Comparison of ENCODE assay signal across 33 cellular contexts in the genomic region with DNA sequence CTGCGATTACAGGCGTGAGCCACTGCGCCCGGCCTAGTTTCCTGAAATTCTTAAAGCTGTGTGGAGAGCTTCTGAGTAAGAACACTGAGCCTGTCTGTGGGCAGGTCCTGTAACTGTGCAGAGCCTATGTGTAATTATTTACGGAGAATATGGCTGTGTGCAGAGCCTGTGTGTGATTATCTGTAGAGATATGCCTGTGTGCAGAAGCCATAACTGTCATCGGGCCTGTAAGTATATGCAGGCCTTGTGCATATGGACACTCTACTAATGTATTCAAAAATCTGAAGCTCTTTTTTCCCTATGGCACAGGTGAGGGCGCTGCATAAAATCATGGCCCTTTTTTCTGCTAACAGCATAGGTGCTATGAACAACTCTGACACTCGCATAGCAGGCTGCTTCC. TPM values are rescaled to one million over a fixed set of nuclear protein-coding genes. Genes with fewer than 3 reads are reported as not detected.
"Had no signal": no experiment of that assay in that cellular context is flagged by ENCODE, and none has a peak within 500 bp of the region (broad histone marks: within the 10 kb centered on the region; RNA-seq: fewer than 3 reads in every experiment).

A gene with protein sequence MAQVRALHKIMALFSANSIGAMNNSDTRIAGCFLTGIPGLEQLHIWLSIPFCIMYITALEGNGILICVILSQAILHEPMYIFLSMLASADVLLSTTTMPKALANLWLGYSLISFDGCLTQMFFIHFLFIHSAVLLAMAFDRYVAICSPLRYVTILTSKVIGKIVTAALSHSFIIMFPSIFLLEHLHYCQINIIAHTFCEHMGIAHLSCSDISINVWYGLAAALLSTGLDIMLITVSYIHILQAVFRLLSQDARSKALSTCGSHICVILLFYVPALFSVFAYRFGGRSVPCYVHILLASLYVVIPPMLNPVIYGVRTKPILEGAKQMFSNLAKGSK (plus strand): TSS at position 301 of the 400 bp plus-strand sequence. CDS start 0 bp downstream, at position 301.

- ATAC-seq: activated CD4-positive, alpha-beta T cell treated with anti-CD3 and anti-CD28 coated beads for 36 hours; activated CD8-positive, alpha-beta memory T cell treated with anti-CD3 and anti-CD28 coated beads, Interleukin-2, amount 10 ng/mL, durations not matched to agents 7 days and 5 days; activated CD8-positive, alpha-beta T cell treated with anti-CD3 and anti-CD28 coated beads, Interleukin-2, amount 10 ng/mL, durations not matched to agents 7 days and 5 days; activated naive CD8-positive, alpha-beta T cell treated with anti-CD3 and anti-CD28 coated beads, Interleukin-2, amount 50 U/mL, for 24 hours had no signal

- H3K4me3 ChIP-seq: ascending aorta, cardiac muscle cell had no signal

- H3K27me3 ChIP-seq: ascending aorta, cardiac muscle cell had no signal

- FAIRE-seq: bronchial epithelial cell, TTC549 had no signal

- H3K36me3 ChIP-seq: ascending aorta, cardiac muscle cell had no signal

- H3K4me1 ChIP-seq: ascending aorta had no signal

- DNase-seq: activated B cell treated with CpG ODN at 0.5 μM for 24 hours; activated CD4-positive, alpha-beta memory T cell treated with anti-CD3 and anti-CD28 coated beads, Interleukin-2, amount 10 ng/mL, durations not matched to agents 7 days and 5 days; activated CD4-positive, alpha-beta T cell treated with anti-CD3 and anti-CD28 coated beads for 1 hour; activated CD4-positive, alpha-beta T cell treated with anti-CD3 and anti-CD28 coated beads for 36 hours; activated CD4-positive, alpha-beta T cell treated with anti-CD3 and anti-CD28 coated beads for 48 hours; activated CD4-positive, alpha-beta T cell treated with anti-CD3 and anti-CD28 coated beads, Interleukin-2, amount 10 ng/mL, durations not matched to agents 7 days and 5 days; activated CD4-positive, alpha-beta T cell treated with anti-CD3 and anti-CD28 coated beads, Interleukin-2, amount 50 U/mL, for 48 hours; activated CD8-positive, alpha-beta memory T cell treated with anti-CD3 and anti-CD28 coated beads for 24 hours; activated CD8-positive, alpha-beta memory T cell treated with anti-CD3 and anti-CD28 coated beads, Interleukin-2, amount 10 ng/mL, durations not matched to agents 7 days and 5 days; activated CD8-positive, alpha-beta memory T cell treated with anti-CD3 and anti-CD28 coated beads, Interleukin-2, amount 50 U/mL, for 48 hours; activated CD8-positive, alpha-beta T cell treated with anti-CD3 and anti-CD28 coated beads, Interleukin-2, amount 10 ng/mL, durations not matched to agents 7 days and 5 days; activated effector memory CD4-positive, alpha-beta T cell treated with Interleukin-2 at 50 U/mL for 16 hours; activated gamma-delta T cell; activated naive CD4-positive, alpha-beta T cell treated with anti-CD3 and anti-CD28 coated beads, Interleukin-2, amount 10 ng/mL, durations not matched to agents 7 days and 5 days; activated naive CD4-positive, alpha-beta T cell treated with Interleukin-2 at 50 U/mL for 16 hours; activated naive CD8-positive, alpha-beta T cell treated with anti-CD3 and anti-CD28 coated beads, Interleukin-2, amount 10 ng/mL, durations not matched to agents 7 days and 5 days; activated naive CD8-positive, alpha-beta T cell treated with anti-CD3 and anti-CD28 coated beads, Interleukin-2, amount 50 U/mL, for 24 hours; activated T-cell treated with anti-CD3 and anti-CD28 coated beads, Interleukin-2, amount 50 U/mL, for 24 hours; activated T-cell treated with anti-CD3 and anti-CD28 coated beads, Interleukin-2, amount 50 U/mL, for 48 hours; amygdala; anterior cingulate cortex; caudate nucleus; cerebellar nuclear complex; T-helper 1 cell; T-helper 2 cell; T-helper 9 cell had no signal

- H3K27ac ChIP-seq: ascending aorta, cardiac muscle cell, VCaP had no signal

- H3K9me3 ChIP-seq: ascending aorta had no signal

RNA-seq across cellular contexts. Expression of the gene that starts here (rescaled TPM):
- total RNA-seq: activated B cell treated with CpG ODN at 0.5 μM for 24 hours; activated CD4-positive, alpha-beta memory T cell treated with anti-CD3 and anti-CD28 coated beads, Interleukin-2, amount 10 ng/mL, durations not matched to agents 7 days and 5 days; activated CD4-positive, alpha-beta T cell treated with anti-CD3 and anti-CD28 coated beads for 36 hours; activated CD4-positive, alpha-beta T cell treated with anti-CD3 and anti-CD28 coated beads, Interleukin-2, amount 10 ng/mL, durations not matched to agents 7 days and 5 days; activated CD8-positive, alpha-beta memory T cell treated with anti-CD3 and anti-CD28 coated beads, Interleukin-2, amount 10 ng/mL, durations not matched to agents 7 days and 5 days; activated CD8-positive, alpha-beta T cell treated with anti-CD3 and anti-CD28 coated beads, Interleukin-2, amount 10 ng/mL, durations not matched to agents 7 days and 5 days; activated naive CD8-positive, alpha-beta T cell treated with anti-CD3 and anti-CD28 coated beads, Interleukin-2, amount 10 ng/mL, durations not matched to agents 7 days and 5 days; activated T-helper 2 cell treated with anti-CD3 and anti-CD28 coated beads, Interferon-gamma antibody, Interleukin-2, Interleukin-4, amounts not matched to agents 10 μg/mL and 5 μg/mL and 100 μg/mL, durations not matched to agents 14 hours and 24 hours and 36 hours; ascending aorta; bronchial epithelial cell; cardiac muscle cell had no signal
- polyA plus RNA-seq: adipose tissue, cardiac muscle cell had no signal
